In genomic region chr1:36369061-36369470, GRCh38 we compare ENCODE assay signal across 9 cellular contexts. TPM values are rescaled to one million over a fixed set of nuclear protein-coding genes. Genes with fewer than 3 reads are reported as not detected.
DNase-seq lines count a peak whose midpoint lies in the region; ATAC-seq and TF ChIP-seq lines count a peak whose summit lies in the region.
"Had no signal": no experiment of that assay in that cellular context is flagged by ENCODE, and none has a peak within 500 bp of the region (broad histone marks: within the 10 kb centered on the region; RNA-seq: fewer than 3 reads in every experiment).

No MANE protein-coding gene starts in this region.

- H3K36me3 ChIP-seq in Loucy (ENCODE audit: insufficient read depth, low read length) (no peaks in the 10 kb centered on the region), SJCRH30 (no peaks in the 10 kb centered on the region)

- peaks cover 30% of the 10 kb centered on the region for H3K4me1 ChIP-seq in Loucy (ENCODE audit: insufficient read depth, low read length, poor library complexity, severe bottlenecking)
- peaks cover 21% of the 10 kb centered on the region for H3K4me1 ChIP-seq in SJCRH30
- peaks cover 14% of the 10 kb centered on the region for H3K4me1 ChIP-seq in foreskin keratinocyte

- H3K9me2 ChIP-seq in Loucy (replicated peaks; ENCODE audit: low read depth, low read length) = no peaks in the 10 kb centered on the region

- H3K27ac ChIP-seq in SJCRH30 = no peak overlapping the region
- H3K27ac ChIP-seq in foreskin keratinocyte = no peak overlapping the region
- H3K27ac ChIP-seq: epithelial cell of prostate had no signal

- H2AFZ ChIP-seq in Loucy (ENCODE audit: low read length) = no peak overlapping the region

- H3K9me3 Mint-ChIP-seq in osteocyte (ENCODE audit: unreplicated experiment) = no peaks in the 10 kb centered on the region
- H3K9me3 Mint-ChIP-seq in type B pancreatic cell = no peaks in the 10 kb centered on the region

- H3K27me3 ChIP-seq in Loucy (ENCODE audit: insufficient read depth, low read length, poor library complexity, severe bottlenecking) (no peaks in the 10 kb centered on the region), SJCRH30 (no peaks in the 10 kb centered on the region), foreskin keratinocyte (no peaks in the 10 kb centered on the region)

- peaks cover 6% of the 10 kb centered on the region for H3K36me3 Mint-ChIP-seq in osteocyte (ENCODE audit: unreplicated experiment)
- no peaks in the 10 kb centered on the region for H3K36me3 Mint-ChIP-seq in type B pancreatic cell

- H3K9me3 ChIP-seq in Loucy (ENCODE audit: insufficient read depth, low read depth, low read length) (no peaks in the 10 kb centered on the region), SJCRH30 (replicated peaks) (no peaks in the 10 kb centered on the region)

- no peak overlapping the region for H3K4me2 ChIP-seq in Loucy (ENCODE audit: low read depth, low read length, poor library complexity, severe bottlenecking)

- H3K79me2 ChIP-seq in Loucy (ENCODE audit: insufficient read depth, low read length) = peaks cover 48% of the 10 kb centered on the region

- H3K4me1 Mint-ChIP-seq in osteocyte (ENCODE audit: unreplicated experiment) = peaks cover 52% of the 10 kb centered on the region
- peaks cover 31% of the 10 kb centered on the region for H3K4me1 Mint-ChIP-seq in type B pancreatic cell (ENCODE audit: unreplicated experiment)

- H3K4me3 Mint-ChIP-seq in osteocyte (ENCODE audit: unreplicated experiment) = no peak overlapping the region
- no peak overlapping the region for H3K4me3 Mint-ChIP-seq in type B pancreatic cell

- peak overlapping the region; percentile 64 for H3K27ac Mint-ChIP-seq in osteocyte (ENCODE audit: unreplicated experiment)
- H3K27ac Mint-ChIP-seq in type B pancreatic cell = peak overlapping the region; percentile 66

- no peak overlapping the region for H3K4me3 ChIP-seq in Loucy (ENCODE audit: low read length, poor library complexity, severe bottlenecking)
- no peak overlapping the region for H3K4me3 ChIP-seq in SJCRH30

- DNase-seq in ELR (ENCODE audit: low read depth) (peak; percentile 83), SJCRH30 (peak; percentile 75 to 89), foreskin keratinocyte (peak in 1 of 2 donors; percentile 39), osteocyte (ENCODE audit: extremely low spot score, unreplicated experiment) (peak; percentile 92), type B pancreatic cell (ENCODE audit: extremely low spot score, unreplicated experiment) (peak; percentile 87)
- DNase-seq in activated T-helper 9 cell treated with anti-CD3 and anti-CD28 coated beads, Interleukin-2, amount 50 U/mL, for 16 hours (ENCODE audit: low read depth) = peak; percentile 74

- H3K27me3 Mint-ChIP-seq in osteocyte (ENCODE audit: unreplicated experiment) (no peaks in the 10 kb centered on the region), type B pancreatic cell (no peaks in the 10 kb centered on the region)

- peak; percentile 47 for ATAC-seq in foreskin keratinocyte
- ATAC-seq in HG03045 (IDR thresholded peaks at IDR 0.05; ENCODE audit: unreplicated experiment) = no peak

- TF ChIP-seq CTCF in Loucy (conservative IDR thresholded peaks at IDR 0.05; ENCODE audit: low read length) = peak; percentile 86
- TF ChIP-seq CTCF in foreskin keratinocyte (conservative IDR thresholded peaks at IDR 0.05) = peak; percentile 91
- TF ChIP-seq CTCF in osteocyte (IDR thresholded peaks at IDR 0.05) = peak; percentile 92
- peak; percentile 94 for TF ChIP-seq CTCF in type B pancreatic cell (conservative IDR thresholded peaks at IDR 0.05)

- no peaks in the 10 kb centered on the region for H4K20me1 ChIP-seq in Loucy (ENCODE audit: insufficient read depth, low read length, poor library complexity, severe bottlenecking)

- no peaks in the 10 kb centered on the region for H3F3A ChIP-seq in Loucy (ENCODE audit: low read depth)

- H3K9ac ChIP-seq in Loucy (ENCODE audit: low read depth, low read length, poor library complexity, severe bottlenecking) = no peak overlapping the region

RNA-seq across cellular contexts. Expression of gene STK40, which starts 16.7 kb away (rescaled TPM):
- 30.3 and 33.7 TPM in 2 replicates for total RNA-seq in SJCRH30 (2014; rRNA removed; shearing (Covaris generic))
- 11.5 and 12.6 TPM in 2 replicates for total RNA-seq in foreskin keratinocyte
- polyA plus RNA-seq in foreskin keratinocyte = 8.4 and 8.7 TPM in 2 replicates
- 42.0 and 45.0 TPM in 2 replicates for total RNA-seq in osteocyte
- total RNA-seq in type B pancreatic cell (ENCODE audit: low replicate concordance) = 58.5 and 59.5 TPM in 2 replicates

RNA-seq across cellular contexts. Expression of gene LSM10, which starts 28.6 kb away (rescaled TPM):
- 14.6 and 15.4 TPM in 2 replicates for total RNA-seq in SJCRH30 (2014; rRNA removed; shearing (Covaris generic))
- total RNA-seq in foreskin keratinocyte (16.1 and 25.6 TPM in 2 replicates), osteocyte (46.5 and 48.2 TPM in 2 replicates), type B pancreatic cell (ENCODE audit: low replicate concordance) (32.3 and 36.4 TPM in 2 replicates)
- polyA plus RNA-seq in foreskin keratinocyte = 73.4 and 73.9 TPM in 2 replicates

RNA-seq across cellular contexts. Expression of gene EVA1B, which starts 45.6 kb away (rescaled TPM):
- total RNA-seq in SJCRH30 (2014; rRNA removed; shearing (Covaris generic)) = 5.8 and 6.9 TPM in 2 replicates
- 19.5 and 28.7 TPM in 2 replicates for total RNA-seq in foreskin keratinocyte
- polyA plus RNA-seq in foreskin keratinocyte = 24.8 and 38.2 TPM in 2 replicates
- 113 and 115 TPM in 2 replicates for total RNA-seq in osteocyte
- 23.3 and 39.5 TPM in 2 replicates for total RNA-seq in type B pancreatic cell (ENCODE audit: low replicate concordance)
